In the genomic region with DNA sequence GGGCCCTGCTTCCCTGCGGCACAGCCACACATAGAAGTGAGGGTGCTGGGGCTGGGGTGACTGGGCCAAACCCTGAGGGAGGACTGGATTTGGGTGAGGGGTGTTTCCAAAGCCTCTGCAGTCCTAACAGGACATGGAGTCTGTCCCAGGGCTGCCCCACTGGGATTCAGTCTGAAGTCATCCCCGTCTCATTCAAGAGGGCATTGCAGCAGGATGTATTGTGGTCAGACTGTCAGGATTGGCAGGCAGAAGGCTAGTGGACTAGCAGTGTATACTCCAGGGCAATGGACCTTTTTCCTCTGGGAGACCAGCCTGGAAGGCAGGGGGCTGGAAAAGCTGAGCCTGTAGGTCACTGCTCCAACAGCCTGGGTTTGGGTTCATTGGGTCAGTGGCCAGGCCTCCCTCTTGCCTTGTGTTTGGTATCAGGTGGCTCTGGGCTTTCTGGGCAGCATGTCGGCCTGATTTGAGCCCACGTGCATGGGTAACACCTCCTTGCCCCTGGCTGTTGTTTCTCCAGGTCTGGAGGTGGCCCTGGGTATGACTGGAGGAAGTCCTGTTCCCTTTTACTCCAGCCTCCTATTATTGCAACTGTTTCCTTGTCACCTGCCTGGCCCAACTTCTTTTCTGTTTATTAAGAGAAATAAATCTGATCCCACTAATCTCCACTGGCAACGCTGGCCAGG, we compare ENCODE assay signal across 9 cellular contexts. TPM values are rescaled to one million over a fixed set of nuclear protein-coding genes. Genes with fewer than 3 reads are reported as not detected.
DNase-seq lines count a peak whose midpoint lies in the region; ATAC-seq and TF ChIP-seq lines count a peak whose summit lies in the region.
"Had no signal": no experiment of that assay in that cellular context is flagged by ENCODE, and none has a peak within 500 bp of the region (broad histone marks: within the 10 kb centered on the region; RNA-seq: fewer than 3 reads in every experiment).

No MANE protein-coding gene starts in this region.

- no peak overlapping the region for H3K4me2 ChIP-seq in mesenchymal stem cell (ENCODE audit: low read length, poor library complexity, severe bottlenecking)

- peaks cover 23% of the 10 kb centered on the region for H3K4me1 ChIP-seq in mesenchymal stem cell (ENCODE audit: control insufficient read depth, insufficient read depth, low read depth, low read length)
- peaks cover 23% of the 10 kb centered on the region for H3K4me1 ChIP-seq in vagina

- no peak for TF ChIP-seq CTCF in vagina (IDR thresholded peaks at IDR 0.05)

- no peak overlapping the region for H2BK5ac ChIP-seq in mesenchymal stem cell (ENCODE audit: low read depth, low read length, poor library complexity, severe bottlenecking)

- no peaks in the 10 kb centered on the region for H3K9me3 Mint-ChIP-seq in dendritic cell treated with granulocyte-macrophage colony-stimulating factor and Interleukin-4, amounts not matched to agents 40 ng/mL and 50 ng/mL, for 4 days
- H3K9me3 Mint-ChIP-seq: activated CD8-positive, alpha-beta T cell treated with anti-CD3 and anti-CD28 coated beads for 36 hours had no signal

- H3K4me3 ChIP-seq in mesenchymal stem cell (ENCODE audit: insufficient read depth in 1 of 2, low read depth in 1 of 2, low read length in 2 of 2) (peak overlapping the region in 1 of 2 experiments; percentile 87), vagina (peak overlapping the region; percentile 67 to 69)

- ATAC-seq in left cardiac atrium (peak; percentile 2 to 23), GM21723 (IDR thresholded peaks at IDR 0.05; ENCODE audit: unreplicated experiment) (no peak), GM19455 (IDR thresholded peaks at IDR 0.05; ENCODE audit: unreplicated experiment) (no peak)
- ATAC-seq: activated CD8-positive, alpha-beta T cell treated with anti-CD3 and anti-CD28 coated beads for 36 hours had no signal

- no peak overlapping the region for H4K91ac ChIP-seq in mesenchymal stem cell (ENCODE audit: low read length)

- TF ChIP-seq POLR2A in vagina (IDR thresholded peaks at IDR 0.05), result no peak

- H3K27me3 ChIP-seq in mesenchymal stem cell (ENCODE audit: control insufficient read depth in 1 of 2, insufficient read depth in 1 of 2, low read length in 2 of 2) (no peaks in the 10 kb centered on the region), vagina (no peaks in the 10 kb centered on the region)

- no peak overlapping the region for H2BK15ac ChIP-seq in mesenchymal stem cell (ENCODE audit: low read depth, poor library complexity, severe bottlenecking)

- H3K27ac Mint-ChIP-seq in dendritic cell treated with granulocyte-macrophage colony-stimulating factor and Interleukin-4, amounts not matched to agents 40 ng/mL and 50 ng/mL, for 4 days, result no peak overlapping the region
- H3K27ac Mint-ChIP-seq: activated CD8-positive, alpha-beta T cell treated with anti-CD3 and anti-CD28 coated beads for 36 hours had no signal

- H2BK120ac ChIP-seq in mesenchymal stem cell (ENCODE audit: low read depth, low read length), result no peak overlapping the region

- peaks cover 33% of the 10 kb centered on the region for H3K4me1 Mint-ChIP-seq in dendritic cell treated with granulocyte-macrophage colony-stimulating factor and Interleukin-4, amounts not matched to agents 40 ng/mL and 50 ng/mL, for 4 days (ENCODE audit: low read depth)

- H3K36me3 ChIP-seq in mesenchymal stem cell (ENCODE audit: control insufficient read depth in 1 of 2, insufficient read depth in 2 of 2, low read depth in 1 of 2, low read length in 2 of 2) (peaks cover 0 to 7% of the 10 kb centered on the region in 2 experiments), vagina (no peaks in the 10 kb centered on the region)

- peaks cover 46% of the 10 kb centered on the region for H3K36me3 Mint-ChIP-seq in dendritic cell treated with granulocyte-macrophage colony-stimulating factor and Interleukin-4, amounts not matched to agents 40 ng/mL and 50 ng/mL, for 4 days (ENCODE audit: low read depth)

- H2AK5ac ChIP-seq in mesenchymal stem cell (ENCODE audit: low read length, severe bottlenecking), result no peak overlapping the region

- H2AFZ ChIP-seq in mesenchymal stem cell (ENCODE audit: low read depth, low read length), result no peak overlapping the region

- 79% methylated on average over 5 of the region's 5 CpGs for WGBS in mesenchymal stem cell

- intact Hi-C loops in left cardiac atrium (cut with DNase I) (no loop called here), cardiac septum (cut with DNase I) (no loop called here), vagina (cut with DNase I) (no loop called here)
- intact Hi-C loops in dendritic cell treated with granulocyte-macrophage colony-stimulating factor and Interleukin-4, amounts not matched to agents 40 ng/mL and 50 ng/mL, for 4 days (cut with micrococcal nuclease), result no loop called here

- H4K8ac ChIP-seq in mesenchymal stem cell (ENCODE audit: low read length), result no peak overlapping the region

- peaks cover 24% of the 10 kb centered on the region for H3K79me1 ChIP-seq in mesenchymal stem cell (replicated peaks; ENCODE audit: low read length, poor library complexity, severe bottlenecking)

- DNase-seq in left cardiac atrium (no peak), cardiac septum (ENCODE audit: low spot score) (no peak), mesenchymal stem cell (no peak), vagina (ENCODE audit: extremely low spot score in 2 of 2) (no peak), NCI-H2227 (lab: John Stamatoyannopoulos, UW; ENCODE audit: unreplicated experiment) (no peak)
- DNase-seq: activated CD8-positive, alpha-beta T cell treated with anti-CD3 and anti-CD28 coated beads for 36 hours had no signal

- H3K23ac ChIP-seq in mesenchymal stem cell (ENCODE audit: low read length in 2 of 2), result no peak overlapping the region

- no peak overlapping the region for H3K18ac ChIP-seq in mesenchymal stem cell (ENCODE audit: low read depth in 1 of 2, low read length in 2 of 2)

- H3K27ac ChIP-seq in mesenchymal stem cell (ENCODE audit: low read length, poor library complexity, severe bottlenecking), result no peak overlapping the region
- H3K27ac ChIP-seq in vagina, result peak overlapping the region; percentile 88

- peak overlapping the region; percentile 85 for H3K9ac ChIP-seq in mesenchymal stem cell (ENCODE audit: low read length)

- no peak overlapping the region for H3K4ac ChIP-seq in mesenchymal stem cell (ENCODE audit: low read depth in 1 of 2, low read length in 2 of 2)

- H3K9me3 ChIP-seq in mesenchymal stem cell (ENCODE audit: control insufficient read depth, low read length) (no peaks in the 10 kb centered on the region), vagina (no peaks in the 10 kb centered on the region)

- H3K27me3 Mint-ChIP-seq in dendritic cell treated with granulocyte-macrophage colony-stimulating factor and Interleukin-4, amounts not matched to agents 40 ng/mL and 50 ng/mL, for 4 days, result peaks cover 7% of the 10 kb centered on the region

- peak overlapping the region; percentile 89 for H3K4me3 Mint-ChIP-seq in dendritic cell treated with granulocyte-macrophage colony-stimulating factor and Interleukin-4, amounts not matched to agents 40 ng/mL and 50 ng/mL, for 4 days

- H3K14ac ChIP-seq in mesenchymal stem cell (ENCODE audit: low read length in 2 of 2), result no peak overlapping the region

- no peak overlapping the region for H2BK12ac ChIP-seq in mesenchymal stem cell (ENCODE audit: low read length in 2 of 2)

RNA-seq across cellular contexts. Expression of gene SYNC, which starts 41.0 kb away (rescaled TPM):
- total RNA-seq in left cardiac atrium, result 10 to 100 TPM; 14.5 to 15.8 TPM
- total RNA-seq in cardiac septum, result 18.2 TPM
- 25.2 TPM for polyA plus RNA-seq in mesenchymal stem cell (2013, experiment 1 of 2)
- polyA plus RNA-seq in mesenchymal stem cell (2013, experiment 2 of 2), result 25.1 TPM
- 13.0 TPM for total RNA-seq in vagina
- total RNA-seq: activated CD8-positive, alpha-beta T cell treated with anti-CD3 and anti-CD28 coated beads for 36 hours had no signal

Comparison
In these comparisons a context has a peak if more than half of its experiments do, and no peak if none do; other contexts are left out.
1. ATAC-seq: peak in left cardiac atrium (2 of 2); none in GM21723 (single experiment) and GM19455 (single experiment).